ENCODE assay signal across 8 cellular contexts in the genomic region with DNA sequence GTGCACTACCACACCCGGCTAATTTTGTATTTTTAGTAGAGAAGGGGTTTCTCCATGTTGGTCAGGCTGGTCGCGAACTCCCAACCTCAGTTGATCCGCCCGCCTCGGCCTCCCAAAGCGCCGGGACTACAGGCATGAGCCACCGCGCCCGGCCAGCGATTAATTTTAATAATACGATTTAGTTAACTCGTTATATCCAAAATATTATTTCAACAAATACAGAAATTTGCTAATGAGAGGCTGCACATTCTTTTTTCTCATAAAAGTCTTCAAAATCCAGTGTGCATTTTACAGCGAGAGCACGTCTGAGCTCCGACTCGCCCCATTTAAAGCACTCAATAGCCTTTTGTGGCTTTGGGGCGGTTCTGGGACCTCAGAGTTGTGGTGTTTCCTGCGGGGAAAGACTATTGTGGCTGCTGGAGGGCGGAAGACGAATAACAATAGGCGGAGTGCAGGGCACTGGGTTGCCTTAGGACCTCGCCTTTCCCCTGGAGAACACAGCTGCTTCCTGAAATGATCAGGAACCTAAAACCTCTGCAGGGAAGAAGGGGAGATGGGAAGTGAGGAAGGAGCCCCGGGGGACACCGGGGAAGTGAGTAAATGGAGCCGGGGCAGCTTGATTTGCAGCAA. TPM values are rescaled to one million over a fixed set of nuclear protein-coding genes. Genes with fewer than 3 reads are reported as not detected.
DNase-seq lines count a peak whose midpoint lies in the region; ATAC-seq and TF ChIP-seq lines count a peak whose summit lies in the region.

No MANE protein-coding gene starts in this region.

- intact Hi-C loops in tibial artery (cut with DNase I; ENCODE audit: low total_unique reads), result no loop called here

- ATAC-seq in HG02678 (IDR thresholded peaks at IDR 0.05; ENCODE audit: unreplicated experiment), result no peak

- H3K27ac Mint-ChIP-seq in endothelial cell (ENCODE audit: unreplicated experiment), result peak overlapping the region; percentile 99

- H3K27me3 Mint-ChIP-seq in endothelial cell (ENCODE audit: unreplicated experiment), result peaks cover 11% of the 10 kb centered on the region

- TF ChIP-seq CTCF in endothelial cell (IDR thresholded peaks at IDR 0.05; ENCODE audit: unreplicated experiment) (no peak), tibial artery (IDR thresholded peaks at IDR 0.05) (no peak)

- H3K4me3 ChIP-seq in neuron (ENCODE audit: low read length) (no peak overlapping the region), tibial artery (no peak overlapping the region)

- peak overlapping the region; percentile 53 for H3K4me3 Mint-ChIP-seq in endothelial cell (ENCODE audit: unreplicated experiment)

- H3K9me3 ChIP-seq in neuron (ENCODE audit: low read length) (no peaks in the 10 kb centered on the region), tibial artery (no peaks in the 10 kb centered on the region)

- H2AFZ ChIP-seq in neuron (ENCODE audit: low read depth, low read length), result peak overlapping the region; percentile 21

- DNase-seq in ELF-1 (ENCODE audit: low read depth, low spot score) (peak; percentile 92), NCI-H345 treated with DMSO at 0.1 percent for 48 hours (lab: John Stamatoyannopoulos, UW; ENCODE audit: unreplicated experiment) (peak; percentile 29), endothelial cell (ENCODE audit: low spot score) (peak; percentile 60), Ammon's horn (ENCODE audit: low spot score) (no peak), cerebellum (ENCODE audit: low spot score) (no peak), tibial artery (no peak)

- H3K27ac ChIP-seq in tibial artery, result no peak overlapping the region

- H3K36me3 Mint-ChIP-seq in endothelial cell (ENCODE audit: low read depth, unreplicated experiment), result no peaks in the 10 kb centered on the region

- H3K27me3 ChIP-seq in neuron (ENCODE audit: insufficient read depth, low read length) (peaks cover 16% of the 10 kb centered on the region), tibial artery (peaks cover 0 to 43% of the 10 kb centered on the region in 2 donors)

- H3K9me3 Mint-ChIP-seq in endothelial cell (ENCODE audit: unreplicated experiment), result no peaks in the 10 kb centered on the region

- peaks cover 14% of the 10 kb centered on the region for H3K4me1 ChIP-seq in neuron (ENCODE audit: insufficient read depth, low read length)
- peaks cover 3 to 13% (median 10%) of the 10 kb centered on the region in 4 donors for H3K4me1 ChIP-seq in tibial artery

- H3K4me1 Mint-ChIP-seq in endothelial cell (ENCODE audit: unreplicated experiment), result peaks cover 58% of the 10 kb centered on the region

- H3K36me3 ChIP-seq in neuron (ENCODE audit: insufficient read depth, low read length) (no peaks in the 10 kb centered on the region), tibial artery (no peaks in the 10 kb centered on the region)

RNA-seq across cellular contexts. Expression of a gene that starts 2.9 kb away (rescaled TPM):
- 50.7 TPM for total RNA-seq in endothelial cell (ENCODE audit: unreplicated experiment)
- not detected for total RNA-seq in cerebellum

RNA-seq across cellular contexts. Expression of a gene that starts 10.4 kb away (rescaled TPM):
- total RNA-seq in endothelial cell (ENCODE audit: unreplicated experiment) (22.8 TPM), cerebellum (11.0 TPM)

RNA-seq across cellular contexts. Expression of a gene that starts 32.9 kb away (rescaled TPM):
- total RNA-seq in endothelial cell (ENCODE audit: unreplicated experiment) (10.1 TPM), cerebellum (6.4 TPM)

RNA-seq across cellular contexts. Expression of a gene that starts 36.5 kb away (rescaled TPM):
- total RNA-seq in endothelial cell (ENCODE audit: unreplicated experiment), result 1.7 TPM
- total RNA-seq in cerebellum, result 2.2 TPM

RNA-seq across cellular contexts. Expression of a gene that starts 55.6 kb away (rescaled TPM):
- total RNA-seq in endothelial cell (ENCODE audit: unreplicated experiment) (5.4 TPM), cerebellum (1.1 TPM)

Comparison
In these comparisons a context has a peak if more than half of its experiments do, and no peak if none do; other contexts are left out.
1. DNase-seq: peak in ELF-1 (single experiment), NCI-H345 treated with DMSO at 0.1 percent for 48 hours (single experiment) and endothelial cell (single experiment); none in Ammon's horn (single experiment), cerebellum (single experiment) and tibial artery (0 of 2).
2. RNA of a gene that starts 2.9 kb away (total RNA-seq): 50.7 TPM in endothelial cell (single experiment); not detected in cerebellum (single experiment); every median in the first group is over 10 times any median in the second.